1 cellular context compared by ENCODE assay signal in the genomic region with DNA sequence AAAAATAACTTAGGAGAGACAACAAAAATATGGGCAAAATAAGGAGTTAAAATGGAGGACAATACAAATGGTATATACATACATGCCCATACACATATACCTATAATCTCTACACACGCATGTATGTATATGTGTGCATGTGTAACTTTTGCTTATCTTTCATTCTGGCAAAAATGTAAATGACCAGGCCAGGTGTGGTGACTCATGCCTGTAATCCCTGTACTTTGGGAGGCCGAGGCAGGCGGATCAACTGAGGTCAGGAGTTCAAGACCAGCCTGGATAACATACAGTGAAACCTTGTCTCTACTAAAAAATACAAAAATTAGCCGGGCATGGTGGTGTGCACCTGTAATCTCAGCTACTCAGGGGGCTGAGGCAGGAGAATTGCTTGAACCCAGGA. TPM values are rescaled to one million over a fixed set of nuclear protein-coding genes. Genes with fewer than 3 reads are reported as not detected.
"Had no signal": no experiment of that assay in that cellular context is flagged by ENCODE, and none has a peak within 500 bp of the region (broad histone marks: within the 10 kb centered on the region; RNA-seq: fewer than 3 reads in every experiment).

No MANE protein-coding gene starts in this region.

RNA-seq across cellular contexts. Expression of a gene that starts 49.1 kb away (rescaled TPM):
- total RNA-seq: activated CD8-positive, alpha-beta T cell treated with anti-CD3 and anti-CD28 coated beads, Interleukin-2, amount 10 ng/mL, durations not matched to agents 7 days and 5 days had no signal
